Comparison of ENCODE assay signal across 8 cellular contexts in the genomic region with DNA sequence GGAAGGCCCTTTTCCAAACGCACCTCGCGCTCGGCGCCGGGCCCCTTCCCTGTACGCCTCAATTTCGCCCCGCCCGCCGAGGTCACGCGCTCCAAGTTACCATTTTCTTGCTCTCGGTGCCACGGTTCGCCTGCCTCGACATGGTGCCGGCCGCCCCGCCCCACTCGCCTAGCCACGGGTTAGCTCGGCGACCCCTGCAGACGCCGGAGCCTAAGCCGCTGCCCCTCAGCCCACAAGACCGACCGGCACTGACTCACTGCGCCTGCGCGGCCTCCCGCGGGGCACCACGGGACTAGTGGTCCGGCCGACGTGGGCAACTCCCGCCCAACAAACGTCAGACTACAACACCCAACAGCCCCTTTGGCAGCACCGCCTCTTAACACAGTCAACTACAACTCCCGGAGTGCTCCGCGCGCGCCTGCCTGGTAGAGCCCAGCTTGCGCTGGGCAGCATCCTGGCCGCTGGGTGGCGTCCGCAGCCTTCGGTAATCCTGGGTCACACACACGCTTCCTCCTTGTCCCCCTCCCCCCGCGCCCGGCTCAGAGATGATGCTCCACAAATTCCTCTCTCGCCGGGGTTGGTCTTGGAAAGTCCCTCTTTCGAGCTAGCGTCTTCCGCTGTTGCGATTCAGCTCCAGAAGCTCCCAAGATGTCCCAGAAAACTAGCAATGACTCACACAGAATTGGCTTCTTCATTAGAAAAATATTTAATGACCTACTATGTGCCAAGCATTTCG. TPM values are rescaled to one million over a fixed set of nuclear protein-coding genes. Genes with fewer than 3 reads are reported as not detected.
DNase-seq lines count a peak whose midpoint lies in the region; ATAC-seq, FAIRE-seq and TF ChIP-seq lines count a peak whose summit lies in the region.

A gene (minus strand): TSS at position 250 of the 736 bp plus-strand sequence. CDS start 108 bp downstream, at position 142.

- peak in 1 of 2 experiments; percentile 71; a peak in 1 of 3 replicates for TF ChIP-seq EP300 in H1 (IDR thresholded peaks at IDR 0.05; ENCODE audit: borderline replicate concordance in 1 of 2, low read depth in 2 of 2, low read length in 2 of 2)

- H3K23me2 ChIP-seq in H1 (ENCODE audit: low read depth, low read length), result peaks cover 4% of the 10 kb centered on the region

- peak within 1 kb of the TSS; percentile 63 to 92 for H3K4me2 ChIP-seq in H1 (ENCODE audit: insufficient read depth in 1 of 2, low read depth in 2 of 2, low read length in 2 of 2)
- H3K4me2 ChIP-seq in mesenchymal stem cell (ENCODE audit: low read length, poor library complexity, severe bottlenecking), result peak within 1 kb of the TSS; percentile 82

- H4K91ac ChIP-seq in H1 (replicated peaks; ENCODE audit: insufficient read length, low read length) (peak within 1 kb of the TSS; percentile 66), mesenchymal stem cell (ENCODE audit: low read length) (peak within 1 kb of the TSS; percentile 100)

- peak within 1 kb of the TSS; percentile 77; the same call in 1 of the 2 replicates for H2BK12ac ChIP-seq in H1 (ENCODE audit: low read depth, low read length)
- H2BK12ac ChIP-seq in mesenchymal stem cell (ENCODE audit: low read length in 2 of 2), result peak within 1 kb of the TSS; percentile 96 to 100

- TF ChIP-seq CTCF in H1 (IDR thresholded peaks at IDR 0.05; ENCODE audit: control extremely low read depth in 1 of 3, insufficient read depth in 1 of 3, low read depth in 1 of 3, low read length in 3 of 3), result peak; percentile 95 to 99 (median 98)

- DNase-seq in D341Med (ENCODE audit: low spot score) (peak; percentile 97), HUDEP-2 (lab: John Stamatoyannopoulos, UW; ENCODE audit: unreplicated experiment in 76 of 76) (peak; percentile 43 to 99 (median 98)), NOMO-1 treated with dmso at 0.1 percent for 144 hours (lab: John Stamatoyannopoulos, UW; ENCODE audit: unreplicated experiment) (peak; percentile 100), H1 (ENCODE audit: low read depth in 1 of 2, low spot score in 2 of 2) (peak; percentile 99 to 100), mesenchymal stem cell (peak; percentile 100)
- DNase-seq in activated CD8-positive, alpha-beta memory T cell treated with anti-CD3 and anti-CD28 coated beads for 48 hours (ENCODE audit: low read depth in 2 of 3, low spot score in 2 of 3), result peak; percentile 94 to 99 (median 95)
- peak; percentile 99 for DNase-seq in stimulated activated CD8-positive, alpha-beta memory T cell treated with anti-CD3 and anti-CD28 coated beads, Interleukin-12 subunit alpha, Interleukin-12 subunit beta, amount 100 ng/mL, for 4 hours (ENCODE audit: low read depth)

- peak within 1 kb of the TSS; percentile 68 to 85 (median 79) for H3K4me3 ChIP-seq in H1 (ENCODE audit: extremely low read depth in 1 of 4, insufficient read depth in 2 of 4, low read depth in 3 of 4, low read length in 4 of 4)
- peak within 1 kb of the TSS; percentile 80 to 99 for H3K4me3 ChIP-seq in mesenchymal stem cell (ENCODE audit: insufficient read depth in 1 of 2, low read depth in 1 of 2, low read length in 2 of 2)

- H3K18ac ChIP-seq in H1 (ENCODE audit: extremely low read depth, low read length) (peak within 1 kb of the TSS; percentile 0), mesenchymal stem cell (ENCODE audit: low read depth in 1 of 2, low read length in 2 of 2) (peak within 1 kb of the TSS; percentile 90 to 98)

- peak; percentile 52 for FAIRE-seq in H1 (lab: Jason Lieb, UNC)

- H4K20me1 ChIP-seq in H1 (replicated peaks in 1 of 2; ENCODE audit: control insufficient read depth in 1 of 2, insufficient read depth in 2 of 2, low read length in 2 of 2), result peaks cover 0 to 2% of the 10 kb centered on the region in 2 experiments

- H3K36me3 ChIP-seq in H1 (ENCODE audit: control insufficient read depth in 2 of 4, insufficient read depth in 4 of 4, low read length in 3 of 4), result no peaks in the 10 kb centered on the region
- peaks cover 5 to 16% of the 10 kb centered on the region in 2 experiments for H3K36me3 ChIP-seq in mesenchymal stem cell (ENCODE audit: control insufficient read depth in 1 of 2, insufficient read depth in 2 of 2, low read depth in 1 of 2, low read length in 2 of 2)

- H2BK5ac ChIP-seq in H1 (ENCODE audit: low read depth, low read length), result peak within 1 kb of the TSS; percentile 87
- H2BK5ac ChIP-seq in mesenchymal stem cell (ENCODE audit: low read depth, low read length, poor library complexity, severe bottlenecking), result peak within 1 kb of the TSS; percentile 96

- H3K23ac ChIP-seq in H1 (ENCODE audit: insufficient read length), result no peak within 1 kb of the TSS
- H3K23ac ChIP-seq in mesenchymal stem cell (ENCODE audit: low read length in 2 of 2), result no peak within 1 kb of the TSS

- POLR2A ChIA-PET in H1 (lab: Charles Lee; ENCODE audit: partially characterized antibody), result interaction anchor here (0.8 to 5.4 kb wide), 22 partner anchors 8 to 237 kb away, joined by 3 to 49 read pairs (median 5); a partner anchor contains a TSS

- H4K5ac ChIP-seq in H1 (ENCODE audit: insufficient read length, low read depth, low read length), result peak within 1 kb of the TSS; percentile 24

- H3K9ac ChIP-seq in H1 (replicated peaks in 1 of 4; ENCODE audit: extremely low read depth in 1 of 4, low read depth in 3 of 4, low read length in 3 of 4) (peak within 1 kb of the TSS; percentile 62 to 70 (median 68)), mesenchymal stem cell (ENCODE audit: low read length) (peak within 1 kb of the TSS; percentile 98)

- CTCF ChIA-PET in H1 (lab: Charles Lee; ENCODE audit: partially characterized antibody), result interaction anchor here (0.5 to 10.1 kb wide), 44 partner anchors 10 to 333 kb away, joined by 3 to 261 read pairs (median 5); a partner anchor contains a TSS

- H3K27ac ChIP-seq in H1 (ENCODE audit: low read depth, low read length) (peak within 1 kb of the TSS; percentile 62), mesenchymal stem cell (ENCODE audit: low read length, poor library complexity, severe bottlenecking) (peak within 1 kb of the TSS; percentile 99)

- H3K79me1 ChIP-seq in H1 (ENCODE audit: low read depth, low read length) (0 out of 2 replicates have a peak, but pooled peaks cover 4% of the 10 kb centered on the region), mesenchymal stem cell (replicated peaks; ENCODE audit: low read length, poor library complexity, severe bottlenecking) (peaks cover 10% of the 10 kb centered on the region)

- H2AK5ac ChIP-seq in H1 (ENCODE audit: low read depth, low read length) (no peak within 1 kb of the TSS), mesenchymal stem cell (ENCODE audit: low read length, severe bottlenecking) (peak within 1 kb of the TSS; percentile 93)

- H2BK20ac ChIP-seq in H1 (ENCODE audit: low read length), result peak within 1 kb of the TSS; percentile 16; the same call in 1 of the 2 replicates

- H3K79me2 ChIP-seq in H1 (ENCODE audit: control insufficient read depth in 1 of 2, insufficient read depth in 2 of 2, low read length in 2 of 2), result peaks cover 0 to 3% of the 10 kb centered on the region in 2 experiments; a peak in 1 of 4 replicates

- H4K8ac ChIP-seq in H1 (ENCODE audit: extremely low read depth, insufficient read depth, low read length) (peak within 1 kb of the TSS; percentile 93), mesenchymal stem cell (ENCODE audit: low read length) (peak within 1 kb of the TSS; percentile 98)

- peak in 1 of 2 experiments; percentile 73; a peak in 2 of 3 replicates for TF ChIP-seq POLR2A in H1 (IDR thresholded peaks at IDR 0.05; ENCODE audit: control extremely low read depth in 1 of 2, low read depth in 2 of 2, low read length in 2 of 2)

- 3% methylated on average over 48 of the region's 62 CpGs; no CpG with 5 or more reads in 1 of the 2 experiments for WGBS in H1 (ENCODE audit: extremely low coverage in 1 of 2, insufficient coverage in 1 of 2, insufficient read length in 1 of 2, insufficient replicate concordance in 2 of 2, low coverage in 1 of 2, low lambda C conversion rate in 2 of 2, missing lambda C conversion rate in 1 of 2), 2 experiments
- under 1% methylated on average over 61 of the region's 62 CpGs for WGBS in mesenchymal stem cell

- peaks cover 8 to 19% (median 15%) of the 10 kb centered on the region in 4 experiments for H3K4me1 ChIP-seq in H1 (replicated peaks in 1 of 4; ENCODE audit: control insufficient read depth in 3 of 4, insufficient read depth in 4 of 4, low read length in 3 of 4)
- peaks cover 22% of the 10 kb centered on the region for H3K4me1 ChIP-seq in mesenchymal stem cell (ENCODE audit: control insufficient read depth, insufficient read depth, low read depth, low read length)

- peak; percentile 85 for ATAC-seq in GM21381 (IDR thresholded peaks at IDR 0.05; ENCODE audit: unreplicated experiment)

- peak; percentile 98 for TF ChIP-seq RAD21 in H1 (IDR thresholded peaks at IDR 0.05 in 1 of 2, conservative IDR thresholded peaks at IDR 0.05 in 1 of 2; ENCODE audit: low read depth in 2 of 2, low read length in 2 of 2)

- H3K14ac ChIP-seq in H1 (ENCODE audit: insufficient read length) (no peak within 1 kb of the TSS), mesenchymal stem cell (ENCODE audit: low read length in 2 of 2) (peak within 1 kb of the TSS in 1 of 2 experiments; percentile 89)

- H2BK120ac ChIP-seq in H1 (replicated peaks; ENCODE audit: low read depth, low read length) (peak within 1 kb of the TSS; percentile 88), mesenchymal stem cell (ENCODE audit: low read depth, low read length) (peak within 1 kb of the TSS; percentile 89)

- peak within 1 kb of the TSS; percentile 91 for H3K4ac ChIP-seq in H1 (replicated peaks; ENCODE audit: insufficient read length, low read depth, low read length)
- peak within 1 kb of the TSS; percentile 92 to 97 for H3K4ac ChIP-seq in mesenchymal stem cell (ENCODE audit: low read depth in 1 of 2, low read length in 2 of 2)

- H3K9me3 ChIP-seq in H1 (ENCODE audit: insufficient read depth in 2 of 2, low read depth in 1 of 2, low read length in 1 of 2) (no peaks in the 10 kb centered on the region), mesenchymal stem cell (ENCODE audit: control insufficient read depth, low read length) (no peaks in the 10 kb centered on the region)

- peak within 1 kb of the TSS; percentile 47 for H3K56ac ChIP-seq in H1 (replicated peaks; ENCODE audit: insufficient read length, low read depth, low read length)

- H2BK15ac ChIP-seq in H1 (ENCODE audit: low read length) (peak within 1 kb of the TSS; percentile 40; the same call in 1 of the 2 replicates), mesenchymal stem cell (ENCODE audit: low read depth, poor library complexity, severe bottlenecking) (peak within 1 kb of the TSS; percentile 97)

- H2AFZ ChIP-seq in H1 (ENCODE audit: low read length) (peak within 1 kb of the TSS; percentile 96), mesenchymal stem cell (ENCODE audit: low read depth, low read length) (peak within 1 kb of the TSS; percentile 46)

- peaks cover 11 to 21% (median 17%) of the 10 kb centered on the region in 4 experiments for H3K27me3 ChIP-seq in H1 (replicated peaks in 1 of 4; ENCODE audit: control insufficient read depth in 3 of 4, extremely low read depth in 1 of 4, insufficient read depth in 3 of 4, low read length in 3 of 4)
- H3K27me3 ChIP-seq in mesenchymal stem cell (ENCODE audit: control insufficient read depth in 1 of 2, insufficient read depth in 1 of 2, low read length in 2 of 2), result no peaks in the 10 kb centered on the region

RNA-seq across cellular contexts. Expression of the gene that starts here (rescaled TPM):
- 42.0 and 47.8 TPM in 2 replicates for total RNA-seq in H1 (2021; fragmentation: NEBNext Ultra II Directional; extraction: Animal tissue kit (Norgen Biotek cat#: 25700))
- 36.1 and 51.0 TPM in 2 replicates for polyA plus RNA-seq in H1 (2011; rRNA removed)
- 53.9 TPM for polyA plus RNA-seq in H1 (2011; cell fraction: cytosol; rRNA removed)
- polyA plus RNA-seq in H1 (2011; cell fraction: nucleus; rRNA removed), result 19.8 TPM
- 55.6 to 70.5 TPM (median 64.5 TPM) in 4 replicates for polyA plus RNA-seq in H1 (2012, experiment 1 of 2)
- 47.1 TPM for polyA plus RNA-seq in H1 (2012, experiment 2 of 2)
- 35.8 TPM for polyA plus RNA-seq in H1 (2013, experiment 1 of 2)
- polyA plus RNA-seq in H1 (2013, experiment 2 of 2), result 38.3 TPM
- polyA minus RNA-seq in H1 (2011; rRNA and poly(A)+ RNA removed), result 19.0 and 20.3 TPM in 2 replicates
- polyA minus RNA-seq in H1 (2011; cell fraction: cytosol; rRNA and poly(A)+ RNA removed), result 34.5 TPM
- polyA minus RNA-seq in H1 (2011; cell fraction: nucleus; rRNA and poly(A)+ RNA removed), result 11.1 TPM
- polyA plus RNA-seq in mesenchymal stem cell (2013, experiment 1 of 2), result 78.6 TPM
- polyA plus RNA-seq in mesenchymal stem cell (2013, experiment 2 of 2), result 81.9 TPM

Comparison
In these comparisons a context has a peak if more than half of its experiments do, and no peak if none do; other contexts are left out.
1. Peak in every context shown above with its lines: DNase-seq, ATAC-seq, H3K4me3 ChIP-seq and H3K27ac ChIP-seq.